Comparison of ENCODE assay signal across 1 cellular context in genomic region chr4:24470681-24471622, GRCh38.
TF ChIP-seq lines count a peak whose summit lies in the region.

No MANE protein-coding gene starts in this region.

TF ChIP-seq in liver, 16 proteins besides CTCF, POLR2A, EP300 and RAD21 (continued from another document):
- TF ChIP-seq REST (IDR thresholded peaks at IDR 0.05): no peak
- TF ChIP-seq HNF4G (IDR thresholded peaks at IDR 0.05): no peak
- TF ChIP-seq FOXA1 (IDR thresholded peaks at IDR 0.05): no peak
